Comparison of ENCODE assay signal across 25 cellular contexts in genomic region chr12:14994610-14995009, GRCh38. TPM values are rescaled to one million over a fixed set of nuclear protein-coding genes. Genes with fewer than 3 reads are reported as not detected.
DNase-seq lines count a peak whose midpoint lies in the region; ATAC-seq and TF ChIP-seq lines count a peak whose summit lies in the region.
"Had no signal": no experiment of that assay in that cellular context is flagged by ENCODE, and none has a peak within 500 bp of the region (broad histone marks: within the 10 kb centered on the region; RNA-seq: fewer than 3 reads in every experiment).

No MANE protein-coding gene starts in this region.

- H3K27ac ChIP-seq in OCI-LY7 (ENCODE audit: low read depth, low read length, poor library complexity, severe bottlenecking) (no peak overlapping the region), esophagus muscularis mucosa (replicated peaks in 1 of 4) (peak overlapping the region; percentile 47 to 68 (median 56))
- H3K27ac ChIP-seq: body of pancreas, colonic mucosa, psoas muscle had no signal

- intact Hi-C loops in OCI-LY7 (cut with micrococcal nuclease; ENCODE audit: unreplicated experiment): loop anchor here (1.0 to 5.0 kb wide), 7 partner anchors 34 to 528 kb away; partner anchors contain the start of genes ARHGDIB and ERP27
- intact Hi-C loops in esophagus muscularis mucosa (cut with DNase I): loop anchor here (5.0 kb wide), 3 partner anchors 42 to 362 kb away; no protein-coding TSS in a partner anchor

- H3K4me3 Mint-ChIP-seq in activated T-cell treated with anti-CD3 and anti-CD28 coated beads, Interleukin-2, amount 50 U/mL, for 24 hours: no peak overlapping the region
- H3K4me3 Mint-ChIP-seq in stimulated activated memory B cell treated with anti-CD40 and anti-IgM and Interleukin-4, amounts not matched to agents 10 μg/mL and 1 μg/mL and 100 μg/mL, for 72 hours: no peak overlapping the region
- H3K4me3 Mint-ChIP-seq: activated naive CD4-positive, alpha-beta T cell treated with anti-CD3 and anti-CD28 coated beads, Interleukin-2, amount 10 ng/mL, durations not matched to agents 7 days and 5 days; neural crest cell; stimulated activated effector memory CD8-positive, alpha-beta T cell treated with anti-CD3 and anti-CD28 coated beads, Interleukin-12 subunit alpha, Interleukin-12 subunit beta, amount 100 ng/mL, for 72 hours; T-helper 2 cell treated with Interferon-gamma antibody and Interleukin-4, amounts not matched to agents 5 μg/mL and 100 μg/mL, for 36 hours; type B pancreatic cell had no signal

- H3K79me2 ChIP-seq in OCI-LY7 (ENCODE audit: insufficient read depth, low read depth, low read length): no peaks in the 10 kb centered on the region

- ATAC-seq in stimulated activated memory B cell treated with anti-CD40 and anti-IgM and Interleukin-4, amounts not matched to agents 10 μg/mL and 1 μg/mL and 100 μg/mL, for 72 hours: no peak
- ATAC-seq: body of pancreas, psoas muscle had no signal

- peaks cover 10% of the 10 kb centered on the region; the same call in 1 of the 2 replicates for H3K9me3 ChIP-seq in OCI-LY7 (ENCODE audit: low read length)
- H3K9me3 ChIP-seq in esophagus muscularis mucosa: no peaks in the 10 kb centered on the region
- H3K9me3 ChIP-seq: body of pancreas, colonic mucosa, HAP-1, psoas muscle had no signal

- peaks cover 12% of the 10 kb centered on the region for H3K9me3 Mint-ChIP-seq in activated T-cell treated with anti-CD3 and anti-CD28 coated beads, Interleukin-2, amount 50 U/mL, for 24 hours
- H3K9me3 Mint-ChIP-seq in stimulated activated memory B cell treated with anti-CD40 and anti-IgM and Interleukin-4, amounts not matched to agents 10 μg/mL and 1 μg/mL and 100 μg/mL, for 72 hours: no peaks in the 10 kb centered on the region
- H3K9me3 Mint-ChIP-seq: type B pancreatic cell had no signal

- H3K4me2 ChIP-seq in OCI-LY7 (ENCODE audit: low read length): peak overlapping the region; percentile 0; the same call in 1 of the 2 replicates

- BruUV-seq in OCI-LY7 (replicated peaks; lab: Mats Ljungman, UMichigan): no TSS peak

- H3K27me3 ChIP-seq in esophagus muscularis mucosa: no peaks in the 10 kb centered on the region
- H3K27me3 ChIP-seq: body of pancreas, colonic mucosa had no signal

- no peaks in the 10 kb centered on the region for H3K36me3 ChIP-seq in OCI-LY7 (ENCODE audit: insufficient read depth, low read length)
- no peaks in the 10 kb centered on the region for H3K36me3 ChIP-seq in esophagus muscularis mucosa
- H3K36me3 ChIP-seq: colonic mucosa, HAP-1 had no signal

- no peak for TF ChIP-seq CTCF in OCI-LY7 (conservative IDR thresholded peaks at IDR 0.05; ENCODE audit: low read length)
- TF ChIP-seq CTCF in esophagus muscularis mucosa (IDR thresholded peaks at IDR 0.05): no peak

- POLR2A ChIA-PET in OCI-LY7 (lab: Charles Lee): interaction anchor here (0.9 to 3.0 kb wide), 5 partner anchors 46 to 222 kb away, joined by 4 to 24 read pairs (median 5); a partner anchor contains a TSS

- CTCF ChIA-PET in OCI-LY7 (lab: Charles Lee; ENCODE audit: unreplicated experiment): interaction anchor here (1.0 to 1.6 kb wide), 2 partner anchors 56 to 147 kb away, joined by 3 to 4 read pairs; partner anchors contain the start of gene ERP27

- DNase-seq in activated T-cell treated with anti-CD3 and anti-CD28 coated beads, Interleukin-2, amount 50 U/mL, for 24 hours: no peak
- DNase-seq in activated T-cell treated with anti-CD3 and anti-CD28 coated beads, Interleukin-2, amount 50 U/mL, for 48 hours: no peak
- DNase-seq in OCI-LY7 (ENCODE audit: low spot score) (no peak), esophagus muscularis mucosa (ENCODE audit: extremely low spot score) (no peak), NCI-H1105 treated with DMSO at 0.1 percent for 48 hours (lab: John Stamatoyannopoulos, UW) (no peak), KBM-7 (no peak)
- DNase-seq in stimulated activated CD4-positive, alpha-beta T cell treated with anti-CD3 and anti-CD28 coated beads, Interleukin-4, amount 100 ng/mL, for 1 hour: no peak
- DNase-seq: ACHN; activated CD4-positive, CD25-positive, alpha-beta regulatory T cell; activated naive CD4-positive, alpha-beta T cell treated with anti-CD3 and anti-CD28 coated beads, Interleukin-2, amount 10 ng/mL, durations not matched to agents 7 days and 5 days; body of pancreas; colonic mucosa; hippocampal formation; kidney; NCI-H1092; NCI-H2081 treated with DMSO at 0.1 percent for 48 hours; NCI-H524 treated with DMSO at 0.1 percent for 48 hours; psoas muscle; SIG-M5 had no signal

- no peaks in the 10 kb centered on the region for H3K9me2 ChIP-seq in OCI-LY7 (ENCODE audit: insufficient read depth, low read length)

- no peaks in the 10 kb centered on the region for H3K27me3 Mint-ChIP-seq in activated T-cell treated with anti-CD3 and anti-CD28 coated beads, Interleukin-2, amount 50 U/mL, for 24 hours
- peaks cover 18% of the 10 kb centered on the region for H3K27me3 Mint-ChIP-seq in stimulated activated memory B cell treated with anti-CD40 and anti-IgM and Interleukin-4, amounts not matched to agents 10 μg/mL and 1 μg/mL and 100 μg/mL, for 72 hours

- no peaks in the 10 kb centered on the region for H3K36me3 Mint-ChIP-seq in activated T-cell treated with anti-CD3 and anti-CD28 coated beads, Interleukin-2, amount 50 U/mL, for 24 hours (ENCODE audit: low read depth)
- H3K36me3 Mint-ChIP-seq in stimulated activated memory B cell treated with anti-CD40 and anti-IgM and Interleukin-4, amounts not matched to agents 10 μg/mL and 1 μg/mL and 100 μg/mL, for 72 hours: peaks cover 5% of the 10 kb centered on the region
- H3K36me3 Mint-ChIP-seq: stimulated activated effector memory CD8-positive, alpha-beta T cell treated with anti-CD3 and anti-CD28 coated beads, Interleukin-12 subunit alpha, Interleukin-12 subunit beta, amount 100 ng/mL, for 72 hours; type B pancreatic cell had no signal

- in situ Hi-C loops in KBM-7 (cut with MboI; ENCODE audit: low pct_unique_long_range_greater_than_20kb, low sequenced_read_pairs): no loop called here

- peak overlapping the region; percentile 66 for H2AFZ ChIP-seq in OCI-LY7 (ENCODE audit: low read length)

- H3K4me3 ChIP-seq in OCI-LY7 (ENCODE audit: low read depth, low read length, poor library complexity, severe bottlenecking) (no peak overlapping the region), esophagus muscularis mucosa (no peak overlapping the region)
- H3K4me3 ChIP-seq: body of pancreas, colonic mucosa, HAP-1, psoas muscle had no signal

- no peak for TF ChIP-seq EP300 in esophagus muscularis mucosa (IDR thresholded peaks at IDR 0.05)

- H3K4me1 ChIP-seq in OCI-LY7 (ENCODE audit: insufficient read depth, low read length, poor library complexity, severe bottlenecking) (peaks cover 37% of the 10 kb centered on the region), esophagus muscularis mucosa (peaks cover 6 to 36% (median 28%) of the 10 kb centered on the region in 4 donors)
- H3K4me1 ChIP-seq: colonic mucosa, HAP-1 had no signal

- TF ChIP-seq POLR2A in esophagus muscularis mucosa (IDR thresholded peaks at IDR 0.05; ENCODE audit: low read depth): no peak

- no peaks in the 10 kb centered on the region for H4K20me1 ChIP-seq in OCI-LY7 (ENCODE audit: insufficient read depth, low read length)

- peak overlapping the region; percentile 58 for H3K27ac Mint-ChIP-seq in activated T-cell treated with anti-CD3 and anti-CD28 coated beads, Interleukin-2, amount 50 U/mL, for 24 hours
- H3K27ac Mint-ChIP-seq in stimulated activated memory B cell treated with anti-CD40 and anti-IgM and Interleukin-4, amounts not matched to agents 10 μg/mL and 1 μg/mL and 100 μg/mL, for 72 hours: peak overlapping the region; percentile 41
- H3K27ac Mint-ChIP-seq: activated naive CD4-positive, alpha-beta T cell treated with anti-CD3 and anti-CD28 coated beads, Interleukin-2, amount 10 ng/mL, durations not matched to agents 7 days and 5 days; stimulated activated effector memory CD8-positive, alpha-beta T cell treated with anti-CD3 and anti-CD28 coated beads, Interleukin-12 subunit alpha, Interleukin-12 subunit beta, amount 100 ng/mL, for 72 hours; T-helper 2 cell treated with Interferon-gamma antibody and Interleukin-4, amounts not matched to agents 5 μg/mL and 100 μg/mL, for 36 hours had no signal

- peaks cover 34% of the 10 kb centered on the region for H3K4me1 Mint-ChIP-seq in activated T-cell treated with anti-CD3 and anti-CD28 coated beads, Interleukin-2, amount 50 U/mL, for 24 hours (ENCODE audit: low read depth)
- H3K4me1 Mint-ChIP-seq in stimulated activated memory B cell treated with anti-CD40 and anti-IgM and Interleukin-4, amounts not matched to agents 10 μg/mL and 1 μg/mL and 100 μg/mL, for 72 hours: peaks cover 45% of the 10 kb centered on the region
- H3K4me1 Mint-ChIP-seq: neural crest cell had no signal

- 36% methylated on average over 3 of the region's 3 CpGs for WGBS in esophagus muscularis mucosa

RNA-seq across cellular contexts. Expression of gene PDE6H, which starts 21.8 kb away (rescaled TPM):
- total RNA-seq in OCI-LY7 (2014; rRNA removed; shearing (Covaris generic)): not detected in 2 replicates
- total RNA-seq in OCI-LY7 (2022): not detected in 2 replicates
- not detected for total RNA-seq in esophagus muscularis mucosa
- total RNA-seq: body of pancreas, colonic mucosa, kidney, neural crest cell, psoas muscle had no signal

RNA-seq across cellular contexts. Expression of gene ARHGDIB, which starts 33.2 kb away (rescaled TPM):
- 569 and 729 TPM in 2 replicates for total RNA-seq in OCI-LY7 (2014; rRNA removed; shearing (Covaris generic))
- 737 and 762 TPM in 2 replicates for total RNA-seq in OCI-LY7 (2022)
- total RNA-seq in esophagus muscularis mucosa: 100 to 1,000 TPM in 2 of 4 donors, 10 to 100 TPM in 2; 43.6 to 123 (median 84.5) TPM

RNA-seq across cellular contexts. Expression of gene ERP27, which starts 56.3 kb away (rescaled TPM):
- 1.8 and 1.9 TPM in 2 replicates for total RNA-seq in OCI-LY7 (2014; rRNA removed; shearing (Covaris generic))
- 1.7 and 3.3 TPM in 2 replicates for total RNA-seq in OCI-LY7 (2022)
- 1 to 10 TPM in 1 of 4 donors, under 1 TPM in 2, not detected in 1; 0.33 to 1.0 (median 0.58) TPM for total RNA-seq in esophagus muscularis mucosa
- total RNA-seq: neural crest cell had no signal

Comparison
In these comparisons a context has a peak if more than half of its experiments do, and no peak if none do; other contexts are left out.
1. RNA of gene ARHGDIB, which starts 33.2 kb away (total RNA-seq): 569 to 762 TPM in OCI-LY7; 43.6 to 123 TPM in esophagus muscularis mucosa; every median in the first group is over 4 times any median in the second.